1 cellular context compared by ENCODE assay signal in the genomic region with DNA sequence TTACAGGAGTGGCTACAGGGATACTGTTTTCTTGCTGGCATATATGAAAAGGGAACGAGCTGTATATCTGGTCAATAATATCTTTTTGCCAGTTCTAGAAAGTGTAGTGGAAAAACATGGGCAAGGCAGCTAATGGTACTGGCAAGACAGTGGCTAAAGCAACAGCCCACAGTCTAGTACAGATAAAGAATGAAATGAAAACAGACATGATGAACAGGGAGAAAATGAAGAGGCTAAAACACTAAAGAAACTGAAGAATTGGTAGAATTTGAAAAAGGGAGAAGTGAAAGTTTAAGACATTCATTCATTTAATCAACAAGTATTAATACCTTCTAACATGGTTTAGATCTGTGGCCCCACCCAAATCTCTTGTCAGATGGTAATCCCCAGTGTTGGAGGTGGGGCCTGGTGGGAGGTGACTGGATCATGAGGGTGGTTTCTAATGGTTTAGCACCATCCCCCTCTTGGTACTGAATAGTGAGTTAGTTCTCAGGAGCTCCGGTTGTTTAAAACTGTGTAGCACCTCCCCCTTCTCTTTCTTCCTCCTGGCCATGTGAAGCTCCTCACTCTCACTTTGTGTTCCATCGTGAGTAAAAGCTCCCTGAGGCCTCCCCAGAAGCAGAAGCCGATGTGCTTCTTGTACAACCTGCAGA.
TF ChIP-seq lines count a peak whose summit lies in the region.

No MANE protein-coding gene starts in this region.

TF ChIP-seq in K562, 482 proteins besides CTCF, POLR2A, EP300 and RAD21:
- TF ChIP-seq ARHGAP35 (IDR thresholded peaks at IDR 0.05; ENCODE audit: partially characterized antibody) (no peak), ZNF766 (CRISPR knock-in tag; conservative IDR thresholded peaks at IDR 0.05) (peak; percentile 58; the same call in 1 of the 2 replicates), HDAC2 (IDR thresholded peaks at IDR 0.05) (no peak), NEUROD1 (IDR thresholded peaks at IDR 0.05; ENCODE audit: borderline replicate concordance, low read depth, low read length, partially characterized antibody) (no peak), TEAD1 (CRISPR knock-in tag; IDR thresholded peaks at IDR 0.05) (no peak), MAFG (tag; conservative IDR thresholded peaks at IDR 0.05) (no peak), MAZ (CRISPR knock-in tag; conservative IDR thresholded peaks at IDR 0.05 in 1 of 2, IDR thresholded peaks at IDR 0.05 in 1 of 2) (0 out of 4 replicates have a peak, but pooled peaks of 1 of the 2 experiments have one; percentile 19), ZNF707 (CRISPR knock-in tag; conservative IDR thresholded peaks at IDR 0.05) (peak; percentile 73), JUNB (CRISPR knock-in tag; conservative IDR thresholded peaks at IDR 0.05) (no peak), DPF2 (IDR thresholded peaks at IDR 0.05) (peak; percentile 47; the same call in 1 of the 2 replicates)
- TF ChIP-seq, protein P1, sequence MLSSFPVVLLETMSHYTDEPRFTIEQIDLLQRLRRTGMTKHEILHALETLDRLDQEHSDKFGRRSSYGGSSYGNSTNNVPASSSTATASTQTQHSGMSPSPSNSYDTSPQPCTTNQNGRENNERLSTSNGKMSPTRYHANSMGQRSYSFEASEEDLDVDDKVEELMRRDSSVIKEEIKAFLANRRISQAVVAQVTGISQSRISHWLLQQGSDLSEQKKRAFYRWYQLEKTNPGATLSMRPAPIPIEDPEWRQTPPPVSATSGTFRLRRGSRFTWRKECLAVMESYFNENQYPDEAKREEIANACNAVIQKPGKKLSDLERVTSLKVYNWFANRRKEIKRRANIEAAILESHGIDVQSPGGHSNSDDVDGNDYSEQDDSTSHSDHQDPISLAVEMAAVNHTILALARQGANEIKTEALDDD (IDR thresholded peaks at IDR 0.05), result peak; percentile 86
- TF ChIP-seq, protein P2, sequence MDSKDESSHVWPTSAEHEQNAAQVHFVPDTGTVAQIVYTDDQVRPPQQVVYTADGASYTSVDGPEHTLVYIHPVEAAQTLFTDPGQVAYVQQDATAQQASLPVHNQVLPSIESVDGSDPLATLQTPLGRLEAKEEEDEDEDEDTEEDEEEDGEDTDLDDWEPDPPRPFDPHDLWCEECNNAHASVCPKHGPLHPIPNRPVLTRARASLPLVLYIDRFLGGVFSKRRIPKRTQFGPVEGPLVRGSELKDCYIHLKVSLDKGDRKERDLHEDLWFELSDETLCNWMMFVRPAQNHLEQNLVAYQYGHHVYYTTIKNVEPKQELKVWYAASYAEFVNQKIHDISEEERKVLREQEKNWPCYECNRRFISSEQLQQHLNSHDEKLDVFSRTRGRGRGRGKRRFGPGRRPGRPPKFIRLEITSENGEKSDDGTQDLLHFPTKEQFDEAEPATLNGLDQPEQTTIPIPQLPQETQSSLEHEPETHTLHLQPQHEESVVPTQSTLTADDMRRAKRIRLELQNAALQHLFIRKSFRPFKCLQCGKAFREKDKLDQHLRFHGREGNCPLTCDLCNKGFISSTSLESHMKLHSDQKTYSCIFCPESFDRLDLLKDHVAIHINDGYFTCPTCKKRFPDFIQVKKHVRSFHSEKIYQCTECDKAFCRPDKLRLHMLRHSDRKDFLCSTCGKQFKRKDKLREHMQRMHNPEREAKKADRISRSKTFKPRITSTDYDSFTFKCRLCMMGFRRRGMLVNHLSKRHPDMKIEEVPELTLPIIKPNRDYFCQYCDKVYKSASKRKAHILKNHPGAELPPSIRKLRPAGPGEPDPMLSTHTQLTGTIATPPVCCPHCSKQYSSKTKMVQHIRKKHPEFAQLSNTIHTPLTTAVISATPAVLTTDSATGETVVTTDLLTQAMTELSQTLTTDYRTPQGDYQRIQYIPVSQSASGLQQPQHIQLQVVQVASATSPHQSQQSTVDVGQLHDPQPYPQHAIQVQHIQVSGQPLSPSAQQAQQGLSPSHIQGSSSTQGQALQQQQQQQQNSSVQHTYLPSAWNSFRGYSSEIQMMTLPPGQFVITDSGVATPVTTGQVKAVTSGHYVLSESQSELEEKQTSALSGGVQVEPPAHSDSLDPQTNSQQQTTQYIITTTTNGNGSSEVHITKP (IDR thresholded peaks at IDR 0.05; ENCODE audit: partially characterized antibody), result peak; percentile 52
